ENCODE assay signal across 2 cellular contexts in the genomic region with DNA sequence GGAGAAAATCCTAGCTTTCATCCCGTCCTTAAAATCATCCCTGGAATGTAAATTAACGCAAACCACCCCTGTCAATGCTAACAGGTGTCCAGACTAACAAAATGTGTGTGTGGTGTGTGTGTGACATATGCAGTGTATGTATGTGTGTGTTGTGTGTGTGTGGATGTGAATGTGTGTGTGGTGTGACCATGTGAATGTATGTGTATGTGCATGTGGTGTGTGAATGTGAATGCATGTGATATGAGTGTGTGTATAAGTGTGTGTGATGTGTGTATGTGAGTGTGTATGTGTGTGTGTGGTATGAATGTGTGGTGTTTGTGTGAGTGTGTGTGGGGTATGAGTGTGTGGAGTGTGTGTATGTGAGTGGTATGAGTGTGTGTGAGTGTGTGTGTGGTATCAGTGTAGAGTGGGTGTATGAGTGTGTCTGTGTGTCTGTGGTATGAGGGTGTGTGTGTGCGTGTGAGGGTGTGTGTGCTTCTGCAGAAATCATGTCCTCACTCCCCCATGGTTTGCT.
TF ChIP-seq lines count a peak whose summit lies in the region.

No MANE protein-coding gene starts in this region.

TF ChIP-seq in IMR-90, 13 proteins besides CTCF, POLR2A, EP300 and RAD21:
- TF ChIP-seq MXI1 (IDR thresholded peaks at IDR 0.05; ENCODE audit: borderline replicate concordance, low read depth, low read length) (no peak), RCOR1 (IDR thresholded peaks at IDR 0.05; ENCODE audit: insufficient replicate concordance, low read length) (no peak), SMC3 (IDR thresholded peaks at IDR 0.05; ENCODE audit: low read depth, low read length) (no peak), BHLHE40 (IDR thresholded peaks at IDR 0.05; ENCODE audit: low read depth, low read length) (no peak), RFX5 (IDR thresholded peaks at IDR 0.05; ENCODE audit: low read depth, low read length) (no peak), CHD1 (IDR thresholded peaks at IDR 0.05; ENCODE audit: low read depth, low read length) (no peak), MAZ (IDR thresholded peaks at IDR 0.05; ENCODE audit: borderline replicate concordance, low read depth, low read length) (no peak), CEBPB (IDR thresholded peaks at IDR 0.05; ENCODE audit: low read depth, low read length) (no peak), NFE2L2 (IDR thresholded peaks at IDR 0.05; ENCODE audit: low read depth, low read length) (no peak)
TF ChIP-seq in IMR-90: peak in this region for 0.

TF ChIP-seq in H1, 55 proteins besides CTCF, POLR2A, EP300 and RAD21:
- no peak for TF ChIP-seq RBBP5 (IDR thresholded peaks at IDR 0.05; ENCODE audit: borderline replicate concordance, low read depth, low read length)
TF ChIP-seq in H1: peak in this region for 0.
